In the genomic region with DNA sequence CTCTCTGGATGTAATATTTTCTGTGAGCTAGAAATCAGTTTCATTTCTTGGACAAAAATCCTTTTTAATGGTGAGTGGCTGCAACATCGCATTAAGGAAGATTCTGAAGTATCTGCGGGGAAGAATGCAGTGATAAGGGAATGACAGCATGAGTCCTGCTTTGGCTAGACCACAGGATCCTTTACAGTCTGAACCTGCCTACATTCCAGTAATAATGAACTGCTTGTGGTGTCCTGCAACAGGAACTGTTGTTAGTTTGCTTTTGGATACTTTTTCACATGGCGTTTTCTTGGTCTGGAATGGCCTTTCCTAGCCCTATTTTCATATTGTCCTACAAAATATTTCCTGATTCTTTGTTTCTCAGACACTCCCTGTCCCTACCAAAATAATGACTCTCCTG, we compare ENCODE assay signal across 18 cellular contexts. TPM values are rescaled to one million over a fixed set of nuclear protein-coding genes. Genes with fewer than 3 reads are reported as not detected.
A peak's percentile ranks its signal among the peaks of the same experiment; 100 is the strongest.
DNase-seq lines count a peak whose midpoint lies in the region; ATAC-seq, FAIRE-seq and TF ChIP-seq lines count a peak whose summit lies in the region.
"Had no signal": no experiment of that assay in that cellular context is flagged by ENCODE, and none has a peak within 500 bp of the region (broad histone marks: within the 10 kb centered on the region; RNA-seq: fewer than 3 reads in every experiment).

No MANE protein-coding gene starts in this region.

- no peaks in the 10 kb centered on the region for H3K9me3 Mint-ChIP-seq in activated CD4-positive, alpha-beta T cell treated with anti-CD3 and anti-CD28 coated beads for 36 hours (ENCODE audit: low read depth)
- H3K9me3 Mint-ChIP-seq: stimulated activated effector memory CD8-positive, alpha-beta T cell treated with anti-CD3 and anti-CD28 coated beads, Interleukin-12 subunit alpha, Interleukin-12 subunit beta, amount 100 ng/mL, for 72 hours had no signal

- peak overlapping the region; percentile 49 for H3K27ac Mint-ChIP-seq in activated CD4-positive, alpha-beta T cell treated with anti-CD3 and anti-CD28 coated beads for 36 hours
- H3K27ac Mint-ChIP-seq: stimulated activated effector memory CD8-positive, alpha-beta T cell treated with anti-CD3 and anti-CD28 coated beads, Interleukin-12 subunit alpha, Interleukin-12 subunit beta, amount 100 ng/mL, for 72 hours had no signal

- BruUV-seq in GM12878 (replicated peaks; lab: Mats Ljungman, UMichigan), result no TSS peak

- in situ Hi-C loops in GM18951 (cut with MboI; ENCODE audit: low sequenced_read_pairs, unreplicated experiment) (no loop called here), GM12878 (cut with MboI) (no loop called here)

- H3K79me2 ChIP-seq in GM12878 (ENCODE audit: control insufficient read depth, insufficient read depth, low read length) (peaks cover 17% of the 10 kb centered on the region), mesendoderm (ENCODE audit: control insufficient read depth, insufficient read depth, low read length) (peaks cover 2% of the 10 kb centered on the region)

- CTCF ChIA-PET in activated CD4-positive, alpha-beta T cell treated with anti-CD3 and anti-CD28 coated beads for 36 hours (lab: Charles Lee), result interaction anchor here (0.6 to 0.7 kb wide), 2 partner anchors 16 to 72 kb away, joined by 3 read pairs; no protein-coding TSS in a partner anchor
- CTCF ChIA-PET in GM12878 (lab: Yijun Ruan, JAX), result no interaction called here

- TF ChIP-seq RAD21 in GM12878 (IDR thresholded peaks at IDR 0.05; ENCODE audit: insufficient read depth, low read depth, low read length), result no peak

- peaks cover 32% of the 10 kb centered on the region for H3K4me1 Mint-ChIP-seq in activated CD4-positive, alpha-beta T cell treated with anti-CD3 and anti-CD28 coated beads for 36 hours

- no peak overlapping the region for H2BK15ac ChIP-seq in mesendoderm (replicated peaks; ENCODE audit: low read depth)

- TF ChIP-seq EP300 in GM12878 (IDR thresholded peaks at IDR 0.05; ENCODE audit: borderline replicate concordance in 1 of 2, control insufficient read depth in 1 of 2, low read depth in 2 of 2, low read length in 2 of 2), result no peak

- no peak overlapping the region for H3K18ac ChIP-seq in mesendoderm (ENCODE audit: low read length)

- no peak overlapping the region for H4K8ac ChIP-seq in mesendoderm (ENCODE audit: low read depth, low read length)

- H3K27me3 Mint-ChIP-seq in activated CD4-positive, alpha-beta T cell treated with anti-CD3 and anti-CD28 coated beads for 36 hours, result no peaks in the 10 kb centered on the region

- intact Hi-C loops in activated CD4-positive, alpha-beta T cell treated with anti-CD3 and anti-CD28 coated beads for 36 hours (cut with DNase I, micrococcal nuclease), result no loop called here
- intact Hi-C loops in GM12878 (cut with micrococcal nuclease; ENCODE audit: unreplicated experiment), result no loop called here
- intact Hi-C loops in posterior vena cava (cut with DNase I), result loop anchor here in 1 of 2 donors (1.0 kb wide), 1 partner anchor 30 kb away; no protein-coding TSS in a partner anchor

- H3K9ac ChIP-seq in GM12878 (ENCODE audit: control insufficient read depth, insufficient read depth, low read length) (no peak overlapping the region), mesendoderm (ENCODE audit: low read length) (no peak overlapping the region)

- no peak overlapping the region for H3K23ac ChIP-seq in mesendoderm (ENCODE audit: low read length)

- SMC1A ChIA-PET in GM12878 (lab: Charles Lee; ENCODE audit: uncharacterized antibody, unreplicated experiment), result no interaction called here

- H2AK5ac ChIP-seq in mesendoderm (ENCODE audit: low read length), result no peak overlapping the region

- no peak overlapping the region for H2AFZ ChIP-seq in GM12878 (ENCODE audit: control insufficient read depth, low read depth, low read length)

- ATAC-seq in activated CD4-positive, alpha-beta T cell treated with anti-CD3 and anti-CD28 coated beads for 36 hours, result no peak
- ATAC-seq in GM12878 (no peak), GM21423 (IDR thresholded peaks at IDR 0.05; ENCODE audit: unreplicated experiment) (no peak)
- ATAC-seq: A549; stimulated activated effector memory CD8-positive, alpha-beta T cell treated with anti-CD3 and anti-CD28 coated beads, Interleukin-12 subunit alpha, Interleukin-12 subunit beta, amount 100 ng/mL, for 72 hours had no signal

- H3K36me3 Mint-ChIP-seq in activated CD4-positive, alpha-beta T cell treated with anti-CD3 and anti-CD28 coated beads for 36 hours (ENCODE audit: low read depth), result peaks cover 62% of the 10 kb centered on the region

- H3K27ac ChIP-seq in GM12878 (ENCODE audit: control insufficient read depth, insufficient read depth), result no peak overlapping the region
- no peak overlapping the region for H3K27ac ChIP-seq in mesendoderm (ENCODE audit: low read depth, low read length)
- H3K27ac ChIP-seq: A549, ovary, SJSA1, upper lobe of left lung had no signal

- peaks cover 2% of the 10 kb centered on the region for H3K79me1 ChIP-seq in mesendoderm (ENCODE audit: low read length)

- no peak for DNase-seq in activated CD4-positive, alpha-beta T cell treated with anti-CD3 and anti-CD28 coated beads for 36 hours
- DNase-seq in activated CD4-positive, alpha-beta T cell treated with anti-CD3 and anti-CD28 coated beads, Interleukin-2, amount 50 U/mL, for 4 hours, result no peak
- DNase-seq in GM12878 (ENCODE audit: low read depth, low spot score) (no peak), mesendoderm (peak; percentile 42), posterior vena cava (ENCODE audit: low spot score) (no peak), NCI-H524 treated with DMSO at 0.1 percent for 48 hours (lab: John Stamatoyannopoulos, UW) (no peak)
- DNase-seq: DND-41, GOT3, midbrain, NCI-H510A, ovary had no signal

- POLR2A ChIA-PET in activated CD4-positive, alpha-beta T cell treated with anti-CD3 and anti-CD28 coated beads for 36 hours (lab: Charles Lee), result no interaction called here
- POLR2A ChIA-PET in GM12878 (lab: Charles Lee), result interaction anchor here (1.2 kb wide), 1 partner anchor 9 kb away, joined by 3 read pairs; no protein-coding TSS in a partner anchor

- FAIRE-seq in GM12878 (lab: Jason Lieb, UNC), result no peak
- FAIRE-seq: A549, TTC549 had no signal

- 81% methylated on average over 3 of the region's 3 CpGs for WGBS in GM12878 (ENCODE audit: insufficient coverage, insufficient replicate concordance, low lambda C conversion rate, missing lambda C conversion rate)
- WGBS in mesendoderm (ENCODE audit: extremely low coverage, insufficient coverage, low lambda C conversion rate), result no CpG with 5 or more reads among the region's 3 CpGs

- H3K4ac ChIP-seq in mesendoderm (ENCODE audit: low read depth, low read length), result no peak overlapping the region

- H3K27me3 ChIP-seq in GM12878 (replicated peaks in 1 of 2; ENCODE audit: control insufficient read depth in 2 of 2, insufficient read depth in 2 of 2, low read length in 1 of 2) (no peaks in the 10 kb centered on the region), mesendoderm (ENCODE audit: insufficient read depth, low read length, poor library complexity) (no peaks in the 10 kb centered on the region)
- H3K27me3 ChIP-seq: ovary, SJSA1, upper lobe of left lung had no signal

- no peak overlapping the region for H3K4me3 ChIP-seq in GM12878
- no peak overlapping the region for H3K4me3 ChIP-seq in mesendoderm (ENCODE audit: low read length)
- H3K4me3 ChIP-seq: A549, ovary, SJSA1, upper lobe of left lung had no signal

- H3K36me3 ChIP-seq in GM12878 (ENCODE audit: control insufficient read depth in 2 of 2, insufficient read depth in 2 of 2, low read length in 1 of 2) (peaks cover 8 to 53% of the 10 kb centered on the region in 2 experiments), mesendoderm (ENCODE audit: control insufficient read depth, insufficient read depth, low read length) (peaks cover 7% of the 10 kb centered on the region)
- H3K36me3 ChIP-seq: ovary had no signal

- no peaks in the 10 kb centered on the region for H3K9me3 ChIP-seq in GM12878 (replicated peaks; ENCODE audit: control insufficient read depth, insufficient read depth, low read length)
- H3K9me3 ChIP-seq: A549, ovary, SJSA1, upper lobe of left lung had no signal

- RAD21 ChIA-PET in GM12878 (lab: Charles Lee; ENCODE audit: unreplicated experiment), result no interaction called here

- TF ChIP-seq POLR2A in GM18951 (IDR thresholded peaks at IDR 0.05; ENCODE audit: extremely low read depth, insufficient read depth, insufficient read length) (peak; percentile 18), GM12878 (IDR thresholded peaks at IDR 0.05; ENCODE audit: low read depth, low read length) (peak; percentile 27; the same call in 1 of the 2 replicates)

- H4K5ac ChIP-seq in mesendoderm (ENCODE audit: low read length), result no peak overlapping the region

- no peak overlapping the region for H3K56ac ChIP-seq in mesendoderm (ENCODE audit: low read length)

- H3K4me1 ChIP-seq in GM12878 (ENCODE audit: control insufficient read depth, insufficient read depth, low read length) (no peaks in the 10 kb centered on the region), mesendoderm (ENCODE audit: control insufficient read depth, low read depth, low read length) (no peaks in the 10 kb centered on the region)
- H3K4me1 ChIP-seq: upper lobe of left lung had no signal

- H4K20me1 ChIP-seq in GM12878 (ENCODE audit: control insufficient read depth, insufficient read depth), result no peaks in the 10 kb centered on the region

- H2BK5ac ChIP-seq in mesendoderm (ENCODE audit: low read length), result no peak overlapping the region

- no peak overlapping the region for H3K4me3 Mint-ChIP-seq in activated CD4-positive, alpha-beta T cell treated with anti-CD3 and anti-CD28 coated beads for 36 hours
- H3K4me3 Mint-ChIP-seq: stimulated activated effector memory CD8-positive, alpha-beta T cell treated with anti-CD3 and anti-CD28 coated beads, Interleukin-12 subunit alpha, Interleukin-12 subunit beta, amount 100 ng/mL, for 72 hours had no signal

- no peak for TF ChIP-seq CTCF in GM12878 (IDR thresholded peaks at IDR 0.05 in 2 of 3, conservative IDR thresholded peaks at IDR 0.05 in 1 of 3; ENCODE audit: control insufficient read depth in 2 of 3, extremely low read depth in 1 of 3, insufficient read depth in 1 of 3, low read depth in 3 of 3, low read length in 3 of 3)

- H2BK120ac ChIP-seq in mesendoderm (ENCODE audit: low read depth, low read length), result no peak overlapping the region

- H3K4me2 ChIP-seq in GM12878 (ENCODE audit: control insufficient read depth, insufficient read depth) (no peak overlapping the region), mesendoderm (ENCODE audit: low read length) (no peak overlapping the region)
- H3K4me2 ChIP-seq: A549 had no signal

RNA-seq across cellular contexts. Expression of gene MDM2, which starts 15.7 kb away (rescaled TPM):
- total RNA-seq in activated CD4-positive, alpha-beta T cell treated with anti-CD3 and anti-CD28 coated beads for 36 hours, result 100 to 1,000 TPM; 114 to 119 TPM
- total RNA-seq in GM12878 (2013; cell fraction: nucleolus; rRNA removed), result 439 and 462 TPM in 2 replicates
- total RNA-seq in GM12878 (2014; rRNA removed), result 88.1 and 113 TPM in 2 replicates
- total RNA-seq in GM12878 (2014; rRNA removed; fragmentation: Illumina TruSeq; extraction: Trizol), result 158 and 173 TPM in 2 replicates
- 164 and 174 TPM in 2 replicates for total RNA-seq in GM12878 (2021)
- 27.8 TPM for polyA plus RNA-seq in GM12878 (2011; ENCODE audit: low read depth)
- 82.0 and 136 TPM in 2 replicates for polyA plus RNA-seq in GM12878 (2011; rRNA removed)
- 28.3 and 34.4 TPM in 2 replicates for polyA plus RNA-seq in GM12878 (2011; cell fraction: cytosol; rRNA removed)
- polyA plus RNA-seq in GM12878 (2011; cell fraction: nucleus; rRNA removed), result 41.5 and 94.7 TPM in 2 replicates
- 55.6 and 89.6 TPM in 2 replicates for polyA plus RNA-seq in GM12878 (2012)
- 75.8 and 104 TPM in 2 replicates for polyA plus RNA-seq in GM12878 (2014; fragmentation: Illumina TruSeq; extraction: Trizol)
- 10 to 100 TPM; 48.2 to 65.8 TPM for polyA plus RNA-seq in GM12878 (2014; fragmentation: Nextera tagmentation; extraction: Ambion mirVana)
- polyA plus RNA-seq in GM12878 (2014; rRNA removed), result 56.8 and 77.8 TPM in 2 replicates
- 100 to 1,000 TPM; 145 to 171 TPM for polyA plus RNA-seq in GM12878 (2016; fragmentation: Nextera tagmentation; extraction: Ambion mirVana)
- polyA minus RNA-seq in GM12878 (2011; rRNA and poly(A)+ RNA removed), result 154 and 263 TPM in 2 replicates
- 97.2 and 107 TPM in 2 replicates for polyA minus RNA-seq in GM12878 (2011; cell fraction: cytosol; rRNA and poly(A)+ RNA removed)
- polyA minus RNA-seq in GM12878 (2011; cell fraction: nucleus; rRNA and poly(A)+ RNA removed), result 157 and 218 TPM in 2 replicates
- polyA plus RNA-seq in mesendoderm (2013, experiment 1 of 2), result 75.7 TPM
- polyA plus RNA-seq in mesendoderm (2013, experiment 2 of 2), result 76.8 TPM
- 100 to 1,000 TPM; 114 to 126 TPM for total RNA-seq in posterior vena cava
